In the genomic region with DNA sequence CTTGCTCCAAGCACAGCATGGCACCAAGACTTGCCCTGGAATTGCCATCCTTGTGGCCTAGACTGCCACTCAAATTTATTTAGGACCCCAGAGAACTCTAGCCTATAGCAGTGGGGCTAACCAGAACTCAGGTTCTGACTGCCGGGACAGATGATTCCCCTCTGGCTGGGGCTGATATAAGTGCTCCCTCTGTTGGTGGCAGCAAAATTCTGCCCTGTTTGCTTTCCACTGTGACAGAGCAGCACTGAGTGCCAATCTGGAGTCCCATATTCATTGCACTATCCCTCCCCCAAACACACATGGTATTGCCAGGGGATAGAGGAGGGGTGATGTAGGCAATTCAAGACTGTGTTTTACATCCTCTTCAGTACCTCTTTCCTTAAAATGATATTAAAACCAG, we compare ENCODE assay signal across 21 cellular contexts.
DNase-seq lines count a peak whose midpoint lies in the region; ATAC-seq and TF ChIP-seq lines count a peak whose summit lies in the region.
"Had no signal": no experiment of that assay in that cellular context is flagged by ENCODE, and none has a peak within 500 bp of the region (broad histone marks: within the 10 kb centered on the region; RNA-seq: fewer than 3 reads in every experiment).

No MANE protein-coding gene starts in this region.

- no peak overlapping the region for H3K4me3 ChIP-seq in astrocyte of the spinal cord (ENCODE audit: low read depth, low read length)
- H3K4me3 ChIP-seq: prostate gland, sigmoid colon, SJCRH30, tibial artery had no signal

- ATAC-seq in GM19351 (IDR thresholded peaks at IDR 0.05; ENCODE audit: unreplicated experiment): no peak
- ATAC-seq in GM21529 (IDR thresholded peaks at IDR 0.05; ENCODE audit: unreplicated experiment): no peak
- ATAC-seq in GM18498 (IDR thresholded peaks at IDR 0.05; ENCODE audit: unreplicated experiment): no peak
- ATAC-seq: stimulated activated naive CD8-positive, alpha-beta T cell treated with anti-CD3 and anti-CD28 coated beads, Interleukin-15, amount 100 ng/mL, for 72 hours had no signal

- DNase-seq in ELF-1 (ENCODE audit: low read depth, low spot score) (peak; percentile 11), astrocyte of the spinal cord (ENCODE audit: low read depth, low spot score) (no peak), iPS-NIHi7 (ENCODE audit: extremely low spot score) (peak; percentile 7), DMS79 (lab: John Stamatoyannopoulos, UW) (no peak)
- DNase-seq: activated CD4-positive, alpha-beta T cell treated with anti-CD3 and anti-CD28 coated beads for 48 hours; activated naive CD4-positive, alpha-beta T cell treated with anti-CD3 and anti-CD28 coated beads for 36 hours; activated T-cell treated with anti-CD3 and anti-CD28 coated beads, Interleukin-2, amount 50 U/mL, for 48 hours; amniotic stem cell; IMR-90; NCI-H146; NCI-H510A; NK-92 treated with Interleukin-12 subunit alpha and Interleukin-12 subunit beta, amount 100 ng/mL, for 24 hours; sigmoid colon; SJCRH30; stimulated activated naive CD8-positive, alpha-beta T cell treated with anti-CD3 and anti-CD28 coated beads, Interleukin-15, amount 100 ng/mL, for 72 hours; tibial artery had no signal

- TF ChIP-seq CTCF in LNCAP (IDR thresholded peaks at IDR 0.05) (peak; percentile 15; the same call in 1 of the 2 replicates), astrocyte of the spinal cord (IDR thresholded peaks at IDR 0.05; ENCODE audit: low read depth, low read length) (peak; percentile 2)

- in situ Hi-C loops in astrocyte of the spinal cord (cut with HindIII; ENCODE audit: low sequenced_read_pairs): no loop called here

Comparison
In these comparisons a context has a peak if more than half of its experiments do, and no peak if none do; other contexts are left out.
1. DNase-seq: peak in ELF-1 (single experiment) and iPS-NIHi7 (single experiment); none in astrocyte of the spinal cord (single experiment) and DMS79 (single experiment).